9 cellular contexts compared by ENCODE assay signal in the genomic region with DNA sequence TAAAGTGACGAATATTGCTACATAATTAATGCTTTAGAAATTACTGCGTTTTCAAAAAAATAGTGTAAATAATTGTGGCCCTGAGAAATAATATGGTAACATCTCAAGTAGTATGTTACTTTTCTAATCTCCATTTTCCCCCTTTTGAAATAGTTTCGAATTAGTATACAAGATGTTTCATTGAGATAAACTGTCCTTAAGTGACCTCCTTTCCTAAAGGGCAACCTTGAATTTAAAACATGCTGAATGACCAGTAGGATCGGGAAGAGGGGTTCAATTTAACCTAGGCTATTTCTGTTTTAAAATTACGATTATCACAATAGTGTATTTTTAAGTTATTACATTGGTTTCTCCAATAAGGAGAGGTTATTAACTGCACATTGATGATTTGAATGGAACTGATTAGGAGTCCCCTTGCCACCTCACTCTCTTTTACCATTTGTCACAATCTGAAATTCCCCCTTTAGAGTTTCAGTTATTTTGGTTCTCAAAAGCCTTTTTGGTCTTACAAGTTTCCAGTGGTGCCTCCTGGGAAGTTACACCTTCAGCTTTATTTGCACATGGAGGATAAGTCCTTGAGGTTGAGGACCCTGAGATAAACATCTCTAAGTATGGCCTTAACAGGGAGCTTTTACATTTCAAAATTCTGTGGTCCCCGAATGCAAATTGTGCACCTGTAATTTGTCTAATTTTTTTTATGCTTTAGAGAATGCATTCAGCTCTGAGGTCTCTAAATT. TPM values are rescaled to one million over a fixed set of nuclear protein-coding genes. Genes with fewer than 3 reads are reported as not detected.
DNase-seq lines count a peak whose midpoint lies in the region; ATAC-seq, FAIRE-seq and TF ChIP-seq lines count a peak whose summit lies in the region.
"Had no signal": no experiment of that assay in that cellular context is flagged by ENCODE, and none has a peak within 500 bp of the region (broad histone marks: within the 10 kb centered on the region; RNA-seq: fewer than 3 reads in every experiment).

No MANE protein-coding gene starts in this region.

- H2AFZ ChIP-seq in KMS-11 (ENCODE audit: low read depth) = no peak overlapping the region

- no peaks in the 10 kb centered on the region for H3K36me3 ChIP-seq in KMS-11 (ENCODE audit: insufficient read depth)

- ATAC-seq in central memory CD8-positive, alpha-beta T cell (replicated peaks; ENCODE audit: extremely low read depth, poor library complexity, severe bottlenecking) = no peak
- ATAC-seq in natural killer cell = no peak
- no peak for ATAC-seq in GM18511 (IDR thresholded peaks at IDR 0.05; ENCODE audit: unreplicated experiment)

- H3K9ac ChIP-seq in KMS-11 = no peak overlapping the region

- peaks cover 83% of the 10 kb centered on the region for H3K79me2 ChIP-seq in KMS-11 (ENCODE audit: insufficient read depth, low read depth)

- H3K4me2 ChIP-seq in KMS-11 = peak overlapping the region; percentile 82

- no peak for FAIRE-seq in D721Med (lab: Jason Lieb, UNC)

- H3K4me3 Mint-ChIP-seq in CD14-positive monocyte (peak overlapping the region; percentile 47 to 96), natural killer cell (peak overlapping the region; percentile 100)
- H3K4me3 Mint-ChIP-seq in central memory CD8-positive, alpha-beta T cell = peak overlapping the region; percentile 87

- TF ChIP-seq CTCF in CD14-positive monocyte (IDR thresholded peaks at IDR 0.05) (no peak), KMS-11 (conservative IDR thresholded peaks at IDR 0.05; ENCODE audit: low read depth, low read length) (no peak), natural killer cell (IDR thresholded peaks at IDR 0.05) (no peak), D721Med (IDR thresholded peaks at IDR 0.05; ENCODE audit: insufficient read depth, missing control alignments) (no peak)

- peaks cover 12% of the 10 kb centered on the region; the same call in 1 of the 2 replicates for H4K20me1 ChIP-seq in KMS-11 (ENCODE audit: insufficient read depth)

- H3K4me3 ChIP-seq in KMS-11 (IDR thresholded peaks at IDR 0.05; ENCODE audit: insufficient read depth, low read depth, low read length) = no peak overlapping the region

- H3K4me1 Mint-ChIP-seq in CD14-positive monocyte (peaks cover 77% of the 10 kb centered on the region), natural killer cell (peaks cover 82 to 87% of the 10 kb centered on the region in 2 donors)
- H3K4me1 Mint-ChIP-seq in central memory CD8-positive, alpha-beta T cell = peaks cover 83% of the 10 kb centered on the region

- no peak overlapping the region for H3K27ac ChIP-seq in KMS-11

- H3K27me3 ChIP-seq in KMS-11 (ENCODE audit: insufficient read depth, low read depth) = no peaks in the 10 kb centered on the region

- H3K27me3 Mint-ChIP-seq in CD14-positive monocyte (ENCODE audit: low read depth in 3 of 3) (peaks cover 0 to 2% (median 0%) of the 10 kb centered on the region in 3 donors), natural killer cell (ENCODE audit: low read depth in 2 of 2) (no peaks in the 10 kb centered on the region)
- H3K27me3 Mint-ChIP-seq in central memory CD8-positive, alpha-beta T cell = no peaks in the 10 kb centered on the region

- DNase-seq in CD14-positive monocyte (ENCODE audit: low spot score) = no peak
- DNase-seq in central memory CD8-positive, alpha-beta T cell (ENCODE audit: low spot score in 2 of 2) = no peak
- DNase-seq in natural killer cell = no peak
- DNase-seq in NAMALWA (ENCODE audit: low spot score) = no peak
- DNase-seq in D721Med (ENCODE audit: insufficient read length, low spot score) = no peak
- no peak for DNase-seq in islet precursor cell
- DNase-seq: activated CD4-positive, alpha-beta T cell treated with anti-CD3 and anti-CD28 coated beads, Interleukin-2, amount 50 U/mL, for 4 hours had no signal

- peak overlapping the region in 6 of 7 donors; percentile 42 to 97 (median 72) for H3K27ac Mint-ChIP-seq in CD14-positive monocyte
- H3K27ac Mint-ChIP-seq in central memory CD8-positive, alpha-beta T cell (ENCODE audit: low read depth) = peak overlapping the region; percentile 79
- peak overlapping the region; percentile 97 to 99 for H3K27ac Mint-ChIP-seq in natural killer cell

- H3K9me3 Mint-ChIP-seq in CD14-positive monocyte (peaks cover 0 to 3% (median 0%) of the 10 kb centered on the region in 7 donors), natural killer cell (no peaks in the 10 kb centered on the region)
- H3K9me3 Mint-ChIP-seq in central memory CD8-positive, alpha-beta T cell = no peaks in the 10 kb centered on the region

- H3K36me3 Mint-ChIP-seq in CD14-positive monocyte (peaks cover 26 to 38% of the 10 kb centered on the region in 2 donors), natural killer cell (peaks cover 5% of the 10 kb centered on the region)
- peaks cover 49% of the 10 kb centered on the region for H3K36me3 Mint-ChIP-seq in central memory CD8-positive, alpha-beta T cell (ENCODE audit: insufficient read depth)

- intact Hi-C loops in CD14-positive monocyte (cut with micrococcal nuclease) = loop anchor here (5.0 to 10.0 kb wide), 3 partner anchors 35 to 137 kb away; a partner anchor contains a TSS
- intact Hi-C loops in natural killer cell (cut with micrococcal nuclease) = loop anchor here (10.0 kb wide), 1 partner anchor 717 kb away; a partner anchor contains a TSS

- H3K4me1 ChIP-seq in KMS-11 (ENCODE audit: low read depth, poor library complexity, severe bottlenecking) = peaks cover 54% of the 10 kb centered on the region

RNA-seq across cellular contexts. Expression of a gene that starts 2.3 kb away (rescaled TPM):
- polyA plus RNA-seq in CD14-positive monocyte = 100 to 1,000 TPM; 464 to 557 TPM
- 100 to 1,000 TPM; 323 to 428 (median 352) TPM for total RNA-seq in natural killer cell
